In genomic region chr16:87723224-87723619, GRCh38 we compare ENCODE assay signal across 8 cellular contexts. TPM values are rescaled to one million over a fixed set of nuclear protein-coding genes. Genes with fewer than 3 reads are reported as not detected.
DNase-seq lines count a peak whose midpoint lies in the region; ATAC-seq and TF ChIP-seq lines count a peak whose summit lies in the region.

No MANE protein-coding gene starts in this region.

- H3K4me3 Mint-ChIP-seq in brain: peak overlapping the region; percentile 1 to 35 (median 12)
- H3K4me3 Mint-ChIP-seq in CD4-positive, alpha-beta memory T cell: no peak overlapping the region
- no peak overlapping the region for H3K4me3 Mint-ChIP-seq in progenitor cell of endocrine pancreas (ENCODE audit: low read depth)

- TF ChIP-seq CTCF in brain (conservative IDR thresholded peaks at IDR 0.05) (no peak), lower lobe of right lung (IDR thresholded peaks at IDR 0.05) (no peak), progenitor cell of endocrine pancreas (IDR thresholded peaks at IDR 0.05; ENCODE audit: unreplicated experiment) (no peak)

- peaks cover 20% of the 10 kb centered on the region for H3K4me1 ChIP-seq in lower lobe of right lung
- peaks cover 3% of the 10 kb centered on the region for H3K4me1 ChIP-seq in CD4-positive, alpha-beta memory T cell (ENCODE audit: insufficient read depth, low read length)

- intact Hi-C loops in lower lobe of right lung (cut with DNase I): no loop called here
- intact Hi-C loops in CD4-positive, alpha-beta memory T cell (cut with micrococcal nuclease): no loop called here

- H3K9me3 ChIP-seq in lower lobe of right lung: no peaks in the 10 kb centered on the region
- no peaks in the 10 kb centered on the region for H3K9me3 ChIP-seq in CD4-positive, alpha-beta memory T cell (ENCODE audit: control insufficient read depth in 1 of 2, low read length in 2 of 2)

- no peak overlapping the region for H3K4me3 ChIP-seq in lower lobe of right lung
- H3K4me3 ChIP-seq in CD4-positive, alpha-beta memory T cell (ENCODE audit: low read length in 2 of 2): no peak overlapping the region

- POLR2A ChIA-PET in CD4-positive, alpha-beta memory T cell (lab: Charles Lee; ENCODE audit: partially characterized antibody): no interaction called here

- H3K9me3 Mint-ChIP-seq in brain (peaks cover 0 to 6% (median 0%) of the 10 kb centered on the region in 5 experiments), progenitor cell of endocrine pancreas (ENCODE audit: low read depth) (no peaks in the 10 kb centered on the region)
- no peaks in the 10 kb centered on the region for H3K9me3 Mint-ChIP-seq in CD4-positive, alpha-beta memory T cell

- H3K27ac Mint-ChIP-seq in brain: peak overlapping the region; percentile 70 to 96 (median 80)
- peak overlapping the region in 2 of 7 donors; percentile 37 to 49 for H3K27ac Mint-ChIP-seq in CD4-positive, alpha-beta memory T cell
- no peak overlapping the region for H3K27ac Mint-ChIP-seq in progenitor cell of endocrine pancreas

- H3K27me3 Mint-ChIP-seq in brain (no peaks in the 10 kb centered on the region), progenitor cell of endocrine pancreas (no peaks in the 10 kb centered on the region)
- no peaks in the 10 kb centered on the region for H3K27me3 Mint-ChIP-seq in CD4-positive, alpha-beta memory T cell

- ATAC-seq in GM19463 (IDR thresholded peaks at IDR 0.05; ENCODE audit: unreplicated experiment): peak; percentile 76
- peak; percentile 49 to 72 for ATAC-seq in lower lobe of right lung

- H3K36me3 Mint-ChIP-seq in brain (peaks cover 78% of the 10 kb centered on the region), progenitor cell of endocrine pancreas (ENCODE audit: insufficient read depth) (peaks cover 37% of the 10 kb centered on the region)
- H3K36me3 Mint-ChIP-seq in CD4-positive, alpha-beta memory T cell: peaks cover 38 to 63% of the 10 kb centered on the region in 2 donors

- DNase-seq in AG20443 (ENCODE audit: low spot score) (peak; percentile 63), NCI-H2171 (lab: John Stamatoyannopoulos, UW) (peak; percentile 91), lower lobe of right lung (no peak), progenitor cell of endocrine pancreas (ENCODE audit: low spot score, unreplicated experiment) (no peak)
- DNase-seq in stimulated activated CD4-positive, alpha-beta T cell treated with anti-CD3 and anti-CD28 coated beads, Interleukin-4, amount 100 ng/mL, for 4 hours: no peak
- no peak for DNase-seq in CD4-positive, alpha-beta memory T cell

- no peaks in the 10 kb centered on the region for H3K27me3 ChIP-seq in lower lobe of right lung (ENCODE audit: low read depth)
- H3K27me3 ChIP-seq in CD4-positive, alpha-beta memory T cell (ENCODE audit: insufficient read depth, low read length): no peaks in the 10 kb centered on the region

- no peak overlapping the region for H3K27ac ChIP-seq in lower lobe of right lung
- no peak overlapping the region for H3K27ac ChIP-seq in CD4-positive, alpha-beta memory T cell (ENCODE audit: low read depth, low read length)

- peaks cover 42% of the 10 kb centered on the region for H3K36me3 ChIP-seq in lower lobe of right lung
- H3K36me3 ChIP-seq in CD4-positive, alpha-beta memory T cell (ENCODE audit: insufficient read depth, low read length): peaks cover 39% of the 10 kb centered on the region

- H3K4me1 Mint-ChIP-seq in brain (peaks cover 48% of the 10 kb centered on the region), progenitor cell of endocrine pancreas (ENCODE audit: low read depth) (peaks cover 16% of the 10 kb centered on the region)
- peaks cover 3 to 11% (median 7%) of the 10 kb centered on the region in 4 donors for H3K4me1 Mint-ChIP-seq in CD4-positive, alpha-beta memory T cell

- CTCF ChIA-PET in CD4-positive, alpha-beta memory T cell (lab: Charles Lee; ENCODE audit: partially characterized antibody): interaction anchor here (1.6 kb wide), 1 partner anchor 56 kb away, joined by 3 read pairs; no protein-coding TSS in a partner anchor

RNA-seq across cellular contexts. Expression of gene KLHDC4, which starts 42.6 kb away (rescaled TPM):
- polyA plus RNA-seq in brain (ENCODE audit: insufficient read depth, low read depth, low replicate concordance): 18.9 TPM
- 33.9 TPM for total RNA-seq in lower lobe of right lung
- total RNA-seq in CD4-positive, alpha-beta memory T cell: 10 to 100 TPM; 82.4 to 90.0 TPM
- polyA plus RNA-seq in CD4-positive, alpha-beta memory T cell: 10 to 100 TPM; 16.3 to 18.0 TPM
- total RNA-seq in progenitor cell of endocrine pancreas: 58.8 and 68.7 TPM in 2 replicates

Comparison
In these comparisons a context has a peak if more than half of its experiments do, and no peak if none do; other contexts are left out.
1. DNase-seq: peak in AG20443 (single experiment) and NCI-H2171 (single experiment); none in lower lobe of right lung (single experiment), stimulated activated CD4-positive, alpha-beta T cell treated with anti-CD3 and anti-CD28 coated beads, Interleukin-4, amount 100 ng/mL, for 4 hours (0 of 2), CD4-positive, alpha-beta memory T cell (0 of 5) and progenitor cell of endocrine pancreas (single experiment).
2. H3K4me3 Mint-ChIP-seq: peak in brain (5 of 5); none in CD4-positive, alpha-beta memory T cell (0 of 8) and progenitor cell of endocrine pancreas (single experiment).